Comparison of ENCODE assay signal across 19 cellular contexts in the genomic region with DNA sequence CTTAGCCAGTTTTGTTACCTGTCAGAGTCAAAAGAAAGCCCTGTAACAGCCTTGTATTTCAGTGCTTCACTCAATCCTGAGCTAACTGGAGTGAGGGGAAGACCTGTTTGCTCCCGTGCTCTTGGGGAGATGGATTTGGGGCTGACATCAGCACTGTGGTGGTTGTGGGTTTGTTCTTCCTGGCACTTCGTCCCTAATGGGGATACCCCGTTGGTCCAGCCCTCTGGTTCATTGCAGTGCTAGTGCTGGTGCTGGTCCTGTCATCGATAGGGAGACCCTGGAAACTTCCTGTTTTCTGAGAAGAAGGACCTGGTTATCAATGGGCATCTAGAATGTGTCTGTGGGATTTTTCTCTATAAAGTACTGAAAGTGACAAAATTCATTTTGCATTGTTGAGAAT.
"Had no signal": no experiment of that assay in that cellular context is flagged by ENCODE, and none has a peak within 500 bp of the region (broad histone marks: within the 10 kb centered on the region; RNA-seq: fewer than 3 reads in every experiment).

No MANE protein-coding gene starts in this region.

- H3K36me3 Mint-ChIP-seq: activated naive CD8-positive, alpha-beta T cell treated with anti-CD3 and anti-CD28 coated beads, Interleukin-2, amount 10 ng/mL, durations not matched to agents 7 days and 5 days had no signal

- H3K27ac Mint-ChIP-seq: activated naive CD8-positive, alpha-beta T cell treated with anti-CD3 and anti-CD28 coated beads, Interleukin-2, amount 10 ng/mL, durations not matched to agents 7 days and 5 days; activated T-helper 1 cell treated with anti-CD3 and anti-CD28 coated beads, Interleukin-12 subunit alpha, Interleukin-12 subunit beta, Interleukin-2, Interleukin-4 antibody, amounts not matched to agents 30 ng/mL and 10 ng/mL and 1 ng/mL, durations not matched to agents 14 hours and 24 hours and 36 hours; T-helper 17 cell had no signal

- H3K4me3 ChIP-seq: lung, prostate gland, testis had no signal

- DNase-seq: activated CD4-positive, alpha-beta T cell treated with anti-CD3 and anti-CD28 coated beads, Interleukin-2, amount 50 U/mL, for 1 hour; activated naive CD8-positive, alpha-beta T cell treated with anti-CD3 and anti-CD28 coated beads, Interleukin-2, amount 10 ng/mL, durations not matched to agents 7 days and 5 days; anterior cingulate cortex; brain microvascular endothelial cell; cortex of kidney; effector CD4-positive, alpha-beta T cell; foreskin fibroblast; glutamatergic neuron; kidney glomerular epithelial cell; midbrain; stomach; T-helper 17 cell had no signal

- H3K36me3 ChIP-seq: brain microvascular endothelial cell, prostate gland, stomach had no signal

- H3K27ac ChIP-seq: brain microvascular endothelial cell, prostate gland, stomach, testis had no signal

- H3K9me3 ChIP-seq: prostate gland, stomach, testis had no signal

- H3K4me1 ChIP-seq: prostate gland, testis had no signal

- H3K4me3 Mint-ChIP-seq: activated naive CD8-positive, alpha-beta T cell treated with anti-CD3 and anti-CD28 coated beads, Interleukin-2, amount 10 ng/mL, durations not matched to agents 7 days and 5 days; activated T-helper 1 cell treated with anti-CD3 and anti-CD28 coated beads, Interleukin-12 subunit alpha, Interleukin-12 subunit beta, Interleukin-2, Interleukin-4 antibody, amounts not matched to agents 30 ng/mL and 10 ng/mL and 1 ng/mL, durations not matched to agents 14 hours and 24 hours and 36 hours; neural crest cell; T-helper 17 cell had no signal

- ATAC-seq: activated CD4-positive, CD25-positive, alpha-beta regulatory T cell treated with anti-CD3 and anti-CD28 coated beads, Interleukin-2, amount 50 U/mL, for 24 hours; sciatic nerve; T-helper 17 cell had no signal

- H3K4me1 Mint-ChIP-seq: neural crest cell, T-helper 17 cell had no signal

- H3K27me3 ChIP-seq: brain microvascular endothelial cell, stomach, testis had no signal

- H3K9me3 Mint-ChIP-seq: activated naive CD8-positive, alpha-beta T cell treated with anti-CD3 and anti-CD28 coated beads, Interleukin-2, amount 10 ng/mL, durations not matched to agents 7 days and 5 days; activated T-helper 1 cell treated with anti-CD3 and anti-CD28 coated beads, Interleukin-12 subunit alpha, Interleukin-12 subunit beta, Interleukin-2, Interleukin-4 antibody, amounts not matched to agents 30 ng/mL and 10 ng/mL and 1 ng/mL, durations not matched to agents 14 hours and 24 hours and 36 hours; neural crest cell had no signal
